Comparison of ENCODE assay signal across 22 cellular contexts in the genomic region with DNA sequence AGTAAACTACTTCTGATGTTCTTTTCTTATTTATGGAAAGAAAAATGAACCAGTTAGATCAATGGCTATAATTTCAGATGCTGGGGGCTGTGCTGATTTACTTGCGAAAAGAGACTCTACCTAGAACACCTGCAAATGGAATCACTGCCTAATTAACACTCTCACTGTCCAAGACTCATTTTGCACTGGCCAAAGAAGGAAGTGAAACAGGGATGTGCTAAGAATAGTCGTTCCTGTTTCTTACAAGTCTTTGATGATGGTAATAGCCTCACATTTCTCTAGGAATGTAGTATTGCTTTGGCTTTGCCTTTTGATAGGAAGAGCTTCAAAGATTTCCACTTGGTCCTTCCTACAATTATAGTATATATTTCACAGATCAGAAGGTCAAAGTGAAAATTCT. TPM values are rescaled to one million over a fixed set of nuclear protein-coding genes. Genes with fewer than 3 reads are reported as not detected.
DNase-seq lines count a peak whose midpoint lies in the region; ATAC-seq, FAIRE-seq and TF ChIP-seq lines count a peak whose summit lies in the region.
"Had no signal": no experiment of that assay in that cellular context is flagged by ENCODE, and none has a peak within 500 bp of the region (broad histone marks: within the 10 kb centered on the region; RNA-seq: fewer than 3 reads in every experiment).

No MANE protein-coding gene starts in this region.

- FAIRE-seq in H54 (lab: Jason Lieb, UNC) = peak; percentile 20
- FAIRE-seq: A549, endometrium, GM18507, urothelium cell line had no signal

- H3K9me3 ChIP-seq in BLaER1 = no peaks in the 10 kb centered on the region
- no peaks in the 10 kb centered on the region for H3K9me3 ChIP-seq in MG63
- H3K9me3 ChIP-seq: A549 had no signal

- H3K9ac ChIP-seq in BLaER1 = no peak overlapping the region

- peak overlapping the region; percentile 41 for H3K4me2 ChIP-seq in BLaER1
- H3K4me2 ChIP-seq: A549 had no signal

- H3K4me1 ChIP-seq in BLaER1 = peaks cover 25% of the 10 kb centered on the region

- TF ChIP-seq CTCF in coronary artery (IDR thresholded peaks at IDR 0.05) = no peak

- H3K4me3 ChIP-seq in BLaER1 = no peak overlapping the region
- no peak overlapping the region for H3K4me3 ChIP-seq in coronary artery
- H3K4me3 ChIP-seq in MG63 = no peak overlapping the region
- H3K4me3 ChIP-seq: A549 had no signal

- TF ChIP-seq POLR2A in H54 (IDR thresholded peaks at IDR 0.05; ENCODE audit: low read depth, low read length) = no peak

- H3K36me3 ChIP-seq in BLaER1 = no peaks in the 10 kb centered on the region
- no peaks in the 10 kb centered on the region for H3K36me3 ChIP-seq in MG63

- no peak for ATAC-seq in HG02642 (IDR thresholded peaks at IDR 0.05; ENCODE audit: poor library complexity, unreplicated experiment)
- ATAC-seq: A549; activated naive CD8-positive, alpha-beta T cell treated with anti-CD3 and anti-CD28 coated beads, Interleukin-2, amount 50 U/mL, for 24 hours; activated T-cell treated with anti-CD3 and anti-CD28 coated beads, Interleukin-2, amount 50 U/mL, for 4 hours had no signal

- H3K27me3 ChIP-seq in BLaER1 (no peaks in the 10 kb centered on the region), MG63 (no peaks in the 10 kb centered on the region)

- H3K27ac ChIP-seq in BLaER1 (no peak overlapping the region), coronary artery (no peak overlapping the region)
- H3K27ac ChIP-seq: A549 had no signal

- no peaks in the 10 kb centered on the region for H4K20me1 ChIP-seq in BLaER1

- DNase-seq in H54 (ENCODE audit: insufficient read length, low spot score) (no peak), NAMALWA (ENCODE audit: low spot score) (peak; percentile 57), dermis blood vessel endothelial cell (peak; percentile 29), NCI-H1436 (lab: John Stamatoyannopoulos, UW) (no peak), coronary artery (ENCODE audit: low spot score) (no peak), MG63 (no peak)
- DNase-seq: activated naive CD8-positive, alpha-beta T cell treated with anti-CD3 and anti-CD28 coated beads, Interleukin-2, amount 50 U/mL, for 24 hours; activated T-cell treated with anti-CD3 and anti-CD28 coated beads, Interleukin-2, amount 50 U/mL, for 4 hours; caudate nucleus; COR-L47; foreskin melanocyte; GDM1; mammary epithelial cell; NCI-H1092 treated with DMSO at 0.1 percent for 48 hours; NCI-H345; stimulated activated naive CD4-positive, alpha-beta T cell treated with Interleukin-2 at 50 U/mL for 16 hours had no signal

RNA-seq across cellular contexts. Expression of gene TSNAX, which starts 12.7 kb away (rescaled TPM):
- total RNA-seq in dermis blood vessel endothelial cell = 38.0 and 42.4 TPM in 2 replicates
- 26.8 and 34.5 TPM in 2 replicates for total RNA-seq in MG63 (2014; rRNA removed; shearing (Covaris generic); ENCODE audit: low replicate concordance)

Comparison
In these comparisons a context has a peak if more than half of its experiments do, and no peak if none do; other contexts are left out.
1. DNase-seq: peak in NAMALWA (single experiment) and dermis blood vessel endothelial cell (single experiment); none in H54 (single experiment), NCI-H1436 (single experiment), coronary artery (single experiment) and MG63 (single experiment).